In the genomic region with DNA sequence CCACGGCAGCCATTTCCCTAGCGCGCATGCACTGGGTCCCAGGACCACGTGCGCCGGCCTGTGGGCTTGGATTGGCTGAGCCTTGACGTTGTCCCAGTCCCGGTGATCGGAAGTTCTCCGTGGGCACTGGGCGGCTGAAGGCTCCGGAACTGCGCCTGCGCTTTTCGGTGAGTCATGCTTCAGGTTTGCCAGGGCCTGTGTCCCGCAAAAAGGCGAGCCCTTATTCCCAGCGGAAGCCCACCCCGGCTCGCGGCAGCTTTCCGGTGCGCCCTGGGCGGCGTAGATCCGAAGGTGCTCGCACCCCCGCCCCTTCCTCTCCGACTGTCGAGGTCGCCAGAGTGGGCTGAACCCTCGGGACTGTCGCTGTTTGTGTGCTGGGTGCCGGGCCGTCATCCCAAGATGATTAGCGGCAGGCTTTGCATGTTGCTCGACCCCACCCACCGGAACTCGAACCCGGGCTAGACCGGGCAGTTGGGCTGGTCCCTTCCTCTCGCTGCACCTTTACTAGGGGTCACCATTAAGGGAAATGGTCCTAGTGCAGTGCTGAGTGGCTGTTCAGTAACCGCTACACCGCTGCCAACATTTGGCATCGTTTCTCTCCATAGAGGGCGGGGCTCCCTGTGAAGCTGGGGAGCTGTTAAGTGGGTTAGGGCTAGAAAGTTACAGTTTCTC, we compare ENCODE assay signal across 1 cellular context.
TF ChIP-seq lines count a peak whose summit lies in the region.

A gene with protein sequence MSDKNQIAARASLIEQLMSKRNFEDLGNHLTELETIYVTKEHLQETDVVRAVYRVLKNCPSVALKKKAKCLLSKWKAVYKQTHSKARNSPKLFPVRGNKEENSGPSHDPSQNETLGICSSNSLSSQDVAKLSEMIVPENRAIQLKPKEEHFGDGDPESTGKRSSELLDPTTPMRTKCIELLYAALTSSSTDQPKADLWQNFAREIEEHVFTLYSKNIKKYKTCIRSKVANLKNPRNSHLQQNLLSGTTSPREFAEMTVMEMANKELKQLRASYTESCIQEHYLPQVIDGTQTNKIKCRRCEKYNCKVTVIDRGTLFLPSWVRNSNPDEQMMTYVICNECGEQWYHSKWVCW (plus strand): TSS at position 120 of the 672 bp plus-strand sequence. CDS start 9,368 bp downstream, outside the sequence.

TF ChIP-seq in A549, 52 proteins besides CTCF, POLR2A, EP300 and RAD21 (continued from another document):
- TF ChIP-seq, protein P1, sequence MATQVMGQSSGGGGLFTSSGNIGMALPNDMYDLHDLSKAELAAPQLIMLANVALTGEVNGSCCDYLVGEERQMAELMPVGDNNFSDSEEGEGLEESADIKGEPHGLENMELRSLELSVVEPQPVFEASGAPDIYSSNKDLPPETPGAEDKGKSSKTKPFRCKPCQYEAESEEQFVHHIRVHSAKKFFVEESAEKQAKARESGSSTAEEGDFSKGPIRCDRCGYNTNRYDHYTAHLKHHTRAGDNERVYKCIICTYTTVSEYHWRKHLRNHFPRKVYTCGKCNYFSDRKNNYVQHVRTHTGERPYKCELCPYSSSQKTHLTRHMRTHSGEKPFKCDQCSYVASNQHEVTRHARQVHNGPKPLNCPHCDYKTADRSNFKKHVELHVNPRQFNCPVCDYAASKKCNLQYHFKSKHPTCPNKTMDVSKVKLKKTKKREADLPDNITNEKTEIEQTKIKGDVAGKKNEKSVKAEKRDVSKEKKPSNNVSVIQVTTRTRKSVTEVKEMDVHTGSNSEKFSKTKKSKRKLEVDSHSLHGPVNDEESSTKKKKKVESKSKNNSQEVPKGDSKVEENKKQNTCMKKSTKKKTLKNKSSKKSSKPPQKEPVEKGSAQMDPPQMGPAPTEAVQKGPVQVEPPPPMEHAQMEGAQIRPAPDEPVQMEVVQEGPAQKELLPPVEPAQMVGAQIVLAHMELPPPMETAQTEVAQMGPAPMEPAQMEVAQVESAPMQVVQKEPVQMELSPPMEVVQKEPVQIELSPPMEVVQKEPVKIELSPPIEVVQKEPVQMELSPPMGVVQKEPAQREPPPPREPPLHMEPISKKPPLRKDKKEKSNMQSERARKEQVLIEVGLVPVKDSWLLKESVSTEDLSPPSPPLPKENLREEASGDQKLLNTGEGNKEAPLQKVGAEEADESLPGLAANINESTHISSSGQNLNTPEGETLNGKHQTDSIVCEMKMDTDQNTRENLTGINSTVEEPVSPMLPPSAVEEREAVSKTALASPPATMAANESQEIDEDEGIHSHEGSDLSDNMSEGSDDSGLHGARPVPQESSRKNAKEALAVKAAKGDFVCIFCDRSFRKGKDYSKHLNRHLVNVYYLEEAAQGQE (IDR thresholded peaks at IDR 0.05), result no peak
- TF ChIP-seq, protein P2, sequence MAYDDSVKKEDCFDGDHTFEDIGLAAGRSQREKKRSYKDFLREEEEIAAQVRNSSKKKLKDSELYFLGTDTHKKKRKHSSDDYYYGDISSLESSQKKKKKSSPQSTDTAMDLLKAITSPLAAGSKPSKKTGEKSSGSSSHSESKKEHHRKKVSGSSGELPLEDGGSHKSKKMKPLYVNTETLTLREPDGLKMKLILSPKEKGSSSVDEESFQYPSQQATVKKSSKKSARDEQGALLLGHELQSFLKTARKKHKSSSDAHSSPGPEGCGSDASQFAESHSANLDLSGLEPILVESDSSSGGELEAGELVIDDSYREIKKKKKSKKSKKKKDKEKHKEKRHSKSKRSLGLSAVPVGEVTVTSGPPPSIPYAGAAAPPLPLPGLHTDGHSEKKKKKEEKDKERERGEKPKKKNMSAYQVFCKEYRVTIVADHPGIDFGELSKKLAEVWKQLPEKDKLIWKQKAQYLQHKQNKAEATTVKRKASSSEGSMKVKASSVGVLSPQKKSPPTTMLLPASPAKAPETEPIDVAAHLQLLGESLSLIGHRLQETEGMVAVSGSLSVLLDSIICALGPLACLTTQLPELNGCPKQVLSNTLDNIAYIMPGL (CRISPR knock-in tag; IDR thresholded peaks at IDR 0.05; ENCODE audit: borderline replicate concordance), result no peak
- no peak for TF ChIP-seq POLR2AphosphoS2 (conservative IDR thresholded peaks at IDR 0.05; ENCODE audit: low read length)
- TF ChIP-seq KDM1A (IDR thresholded peaks at IDR 0.05; ENCODE audit: low read depth), result no peak
- TF ChIP-seq RFX5 (IDR thresholded peaks at IDR 0.05), result no peak
- no peak for TF ChIP-seq CBX8 (IDR thresholded peaks at IDR 0.05)
- TF ChIP-seq GATA3 (IDR thresholded peaks at IDR 0.05; ENCODE audit: borderline replicate concordance), result no peak
- no peak for TF ChIP-seq CHD4 (IDR thresholded peaks at IDR 0.05; ENCODE audit: borderline replicate concordance)
- no peak for TF ChIP-seq SMC3 (IDR thresholded peaks at IDR 0.05)
- no peak for TF ChIP-seq MAZ (IDR thresholded peaks at IDR 0.05; ENCODE audit: borderline replicate concordance, low read depth, low read length)
- no peak for TF ChIP-seq NPAS2 (CRISPR knock-in tag; IDR thresholded peaks at IDR 0.05; ENCODE audit: borderline replicate concordance)
- peak; percentile 44 for TF ChIP-seq FOSL2 (IDR thresholded peaks at IDR 0.05)
- peak; percentile 96 for TF ChIP-seq FOSL2 (CRISPR knock-in tag; IDR thresholded peaks at IDR 0.05)
- peak; percentile 76 to 85; a peak in 3 of 5 replicates for TF ChIP-seq JUN (IDR thresholded peaks at IDR 0.05)
- no peak for TF ChIP-seq HDAC2 (IDR thresholded peaks at IDR 0.05)
- TF ChIP-seq CEBPB (IDR thresholded peaks at IDR 0.05), result no peak
- TF ChIP-seq, protein P3, sequence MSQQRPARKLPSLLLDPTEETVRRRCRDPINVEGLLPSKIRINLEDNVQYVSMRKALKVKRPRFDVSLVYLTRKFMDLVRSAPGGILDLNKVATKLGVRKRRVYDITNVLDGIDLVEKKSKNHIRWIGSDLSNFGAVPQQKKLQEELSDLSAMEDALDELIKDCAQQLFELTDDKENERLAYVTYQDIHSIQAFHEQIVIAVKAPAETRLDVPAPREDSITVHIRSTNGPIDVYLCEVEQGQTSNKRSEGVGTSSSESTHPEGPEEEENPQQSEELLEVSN (IDR thresholded peaks at IDR 0.05; ENCODE audit: borderline replicate concordance, low read depth), result no peak
- TF ChIP-seq, protein P4, sequence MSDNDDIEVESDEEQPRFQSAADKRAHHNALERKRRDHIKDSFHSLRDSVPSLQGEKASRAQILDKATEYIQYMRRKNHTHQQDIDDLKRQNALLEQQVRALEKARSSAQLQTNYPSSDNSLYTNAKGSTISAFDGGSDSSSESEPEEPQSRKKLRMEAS (IDR thresholded peaks at IDR 0.05), result peak; percentile 68; the same call in 1 of the 2 replicates
- no peak for TF ChIP-seq NR3C1 (IDR thresholded peaks at IDR 0.05)
TF ChIP-seq in A549: peak in this region for 7.
